In genomic region chr16:1533443-1533951, GRCh38 we compare ENCODE assay signal across 9 cellular contexts. TPM values are rescaled to one million over a fixed set of nuclear protein-coding genes. Genes with fewer than 3 reads are reported as not detected.
A peak's percentile ranks its signal among the peaks of the same experiment; 100 is the strongest.
DNase-seq lines count a peak whose midpoint lies in the region; ATAC-seq and TF ChIP-seq lines count a peak whose summit lies in the region.
"Had no signal": no experiment of that assay in that cellular context is flagged by ENCODE, and none has a peak within 500 bp of the region (broad histone marks: within the 10 kb centered on the region; RNA-seq: fewer than 3 reads in every experiment).

Gene TMEM204, plus strand, starts transcription at chr16:1533666. Its CDS starts 610 bp downstream, at chr16:1534276.

- H3K9me3 ChIP-seq in breast epithelium = no peaks in the 10 kb centered on the region
- no peaks in the 10 kb centered on the region for H3K9me3 ChIP-seq in lung (ENCODE audit: control insufficient read depth in 2 of 2, insufficient read depth in 1 of 2, low read length in 1 of 2)
- no peaks in the 10 kb centered on the region for H3K9me3 ChIP-seq in upper lobe of right lung

- no peak within 1 kb of the TSS for H3K4me3 Mint-ChIP-seq in MCF 10A (ENCODE audit: unreplicated experiment)

- DNase-seq in breast epithelium (ENCODE audit: low spot score in 2 of 2) (peak in 1 of 2 donors; percentile 57), MCF 10A (ENCODE audit: unreplicated experiment) (no peak), caudate nucleus (lab: John Stamatoyannopoulos, UW) (no peak), lung (ENCODE audit: low spot score) (peak; percentile 52), upper lobe of right lung (peak; percentile 80), NCI-H2107 treated with DMSO at 0.1 percent for 48 hours (lab: John Stamatoyannopoulos, UW; ENCODE audit: unreplicated experiment) (no peak), hypothalamus (lab: John Stamatoyannopoulos, UW) (no peak), NCI-H748 treated with DMSO at 0.1 percent for 48 hours (lab: John Stamatoyannopoulos, UW) (no peak)

- peak; percentile 12 for ATAC-seq in lung (ENCODE audit: insufficient read depth, low FRiP score)
- ATAC-seq in upper lobe of right lung = peak; percentile 46

- no peak for TF ChIP-seq POLR2A in breast epithelium (IDR thresholded peaks at IDR 0.05)

- H3K4me1 ChIP-seq in breast epithelium = peaks cover 17 to 24% of the 10 kb centered on the region in 2 donors
- peaks cover 5 to 16% of the 10 kb centered on the region in 2 donors for H3K4me1 ChIP-seq in lung (ENCODE audit: control insufficient read depth in 2 of 2, insufficient read depth in 2 of 2, low read length in 2 of 2)
- H3K4me1 ChIP-seq in upper lobe of right lung = peaks cover 45% of the 10 kb centered on the region

- POLR2A ChIA-PET in MCF 10A (lab: Yijun Ruan, JAX) = no interaction called here

- TF ChIP-seq CTCF in breast epithelium (IDR thresholded peaks at IDR 0.05) (no peak), MCF 10A (IDR thresholded peaks at IDR 0.05; ENCODE audit: unreplicated experiment) (no peak), lung (IDR thresholded peaks at IDR 0.05; ENCODE audit: control extremely low read depth, extremely low read depth) (no peak), upper lobe of right lung (IDR thresholded peaks at IDR 0.05) (no peak)

- H3K27me3 Mint-ChIP-seq in MCF 10A (ENCODE audit: insufficient read depth, unreplicated experiment) = no peaks in the 10 kb centered on the region

- intact Hi-C loops in breast epithelium (cut with DNase I; ENCODE audit: low total_unique reads) = loop anchor here (10.0 kb wide), 1 partner anchor 119 kb away; the partner anchor contains the start of gene UNKL
- intact Hi-C loops in MCF 10A (cut with micrococcal nuclease) = no loop called here
- intact Hi-C loops in upper lobe of right lung (cut with DNase I) = no loop called here

- H3K27ac ChIP-seq in breast epithelium (peak within 1 kb of the TSS; percentile 84 to 97), caudate nucleus (ENCODE audit: low read depth, low read length) (peak within 1 kb of the TSS; percentile 52), lung (ENCODE audit: low read depth in 1 of 2, low read length in 1 of 2) (peak within 1 kb of the TSS; percentile 95), upper lobe of right lung (peak within 1 kb of the TSS; percentile 92)

- peaks cover 4% of the 10 kb centered on the region for H3K36me3 Mint-ChIP-seq in MCF 10A (ENCODE audit: insufficient read depth, unreplicated experiment)

- 28 to 31% methylated on average over 27 of the region's 27 CpGs for WGBS in lung, 2 donors

- no peaks in the 10 kb centered on the region for H3K36me3 ChIP-seq in breast epithelium
- peaks cover 0 to 26% of the 10 kb centered on the region in 2 donors for H3K36me3 ChIP-seq in lung (ENCODE audit: control insufficient read depth in 2 of 2, insufficient read depth in 2 of 2, low read length in 2 of 2)
- peaks cover 26% of the 10 kb centered on the region for H3K36me3 ChIP-seq in upper lobe of right lung

- CTCF ChIA-PET in MCF 10A (lab: Yijun Ruan, JAX) = no interaction called here

- no peaks in the 10 kb centered on the region for H3K4me1 Mint-ChIP-seq in MCF 10A (ENCODE audit: insufficient read depth, unreplicated experiment)

- no peak within 1 kb of the TSS for H3K27ac Mint-ChIP-seq in MCF 10A (ENCODE audit: low read depth, unreplicated experiment)

- no TSS peak for BruUV-seq in MCF 10A (replicated peaks; lab: Mats Ljungman, UMichigan)

- H3K27me3 ChIP-seq in breast epithelium = no peaks in the 10 kb centered on the region
- no peaks in the 10 kb centered on the region for H3K27me3 ChIP-seq in lung (ENCODE audit: control insufficient read depth, insufficient read depth)
- H3K27me3 ChIP-seq in upper lobe of right lung = no peaks in the 10 kb centered on the region

- no peaks in the 10 kb centered on the region for H3K9me3 Mint-ChIP-seq in MCF 10A (ENCODE audit: unreplicated experiment)

- H3K4me3 ChIP-seq in breast epithelium (peak within 1 kb of the TSS; percentile 68 to 91 (median 72)), lung (peak within 1 kb of the TSS; percentile 82), upper lobe of right lung (peak within 1 kb of the TSS; percentile 75)
- H3K4me3 ChIP-seq: SK-N-MC had no signal

RNA-seq across cellular contexts. Expression of gene TMEM204, which starts in this region (rescaled TPM):
- 10 to 100 TPM; 27.8 to 37.0 (median 34.1) TPM for total RNA-seq in breast epithelium
- total RNA-seq in MCF 10A (2022) = not detected in 2 replicates
- 10 to 100 TPM; 24.7 to 49.2 TPM for total RNA-seq in lung
- 100 to 1,000 TPM in 1 of 2 donors, 10 to 100 TPM in 1; 31.6 to 116 TPM for polyA plus RNA-seq in lung
- 69.2 TPM for total RNA-seq in upper lobe of right lung

Comparison
In these comparisons a context has a peak if more than half of its experiments do, and no peak if none do; other contexts are left out.
1. RNA of gene TMEM204 (total RNA-seq): 69.2 TPM in upper lobe of right lung (single experiment), 24.7 to 49.2 TPM in lung and 27.8 to 37.0 TPM in breast epithelium; not detected in MCF 10A; every median in the first group is over 10 times any median in the second.
2. DNase-seq: peak in lung (single experiment) and upper lobe of right lung (single experiment); none in MCF 10A (single experiment), caudate nucleus (0 of 61), NCI-H2107 treated with DMSO at 0.1 percent for 48 hours (single experiment), hypothalamus (0 of 51) and NCI-H748 treated with DMSO at 0.1 percent for 48 hours (single experiment).
3. Peak in every context shown above with its lines, with median percentiles within 50 percentile points of each other: H3K27ac ChIP-seq and H3K4me3 ChIP-seq.